In genomic region chr17:50564916-50565315, GRCh38 we compare ENCODE assay signal across 10 cellular contexts. TPM values are rescaled to one million over a fixed set of nuclear protein-coding genes. Genes with fewer than 3 reads are reported as not detected.
DNase-seq lines count a peak whose midpoint lies in the region; ATAC-seq and TF ChIP-seq lines count a peak whose summit lies in the region.
"Had no signal": no experiment of that assay in that cellular context is flagged by ENCODE, and none has a peak within 500 bp of the region (broad histone marks: within the 10 kb centered on the region; RNA-seq: fewer than 3 reads in every experiment).

No MANE protein-coding gene starts in this region.

- H3K4me1 ChIP-seq in right atrium auricular region (peaks cover 0 to 52% of the 10 kb centered on the region in 2 donors), testis (peaks cover 20% of the 10 kb centered on the region)

- H3K27me3 ChIP-seq in WERI-Rb-1 (ENCODE audit: insufficient read depth, low read depth, severe bottlenecking) (no peaks in the 10 kb centered on the region), right atrium auricular region (peaks cover 0 to 20% of the 10 kb centered on the region in 2 donors), testis (no peaks in the 10 kb centered on the region)

- H3K27ac ChIP-seq in WERI-Rb-1 (peak overlapping the region; percentile 41), right atrium auricular region (peak overlapping the region; percentile 66 to 86), testis (no peak overlapping the region)

- peak; percentile 41 for DNase-seq in NCI-H2227 (lab: John Stamatoyannopoulos, UW; ENCODE audit: unreplicated experiment)
- DNase-seq in NCI-H2227 treated with DMSO at 0.1 percent for 48 hours (lab: John Stamatoyannopoulos, UW), result no peak
- DNase-seq in WERI-Rb-1, result peak; percentile 61
- peak; percentile 88 for DNase-seq in right atrium auricular region (ENCODE audit: low spot score)
- peak; percentile 63 for DNase-seq in testis
- no peak for DNase-seq in DMS79 (lab: John Stamatoyannopoulos, UW)

- 24 to 31% methylated on average over 18 to 19 of the region's 19 CpGs for WGBS in testis, 2 donors

- intact Hi-C loops in testis (cut with DNase I; ENCODE audit: low total_unique reads), result no loop called here

- H3K9me3 ChIP-seq in WERI-Rb-1 (ENCODE audit: severe bottlenecking) (no peaks in the 10 kb centered on the region), right atrium auricular region (no peaks in the 10 kb centered on the region), testis (no peaks in the 10 kb centered on the region)

- peaks cover 36% of the 10 kb centered on the region for H3K36me3 ChIP-seq in WERI-Rb-1
- no peaks in the 10 kb centered on the region for H3K36me3 ChIP-seq in right atrium auricular region
- H3K36me3 ChIP-seq in testis (ENCODE audit: low read depth, missing control alignments), result no peaks in the 10 kb centered on the region

- TF ChIP-seq CTCF in WERI-Rb-1 (IDR thresholded peaks at IDR 0.05; ENCODE audit: low read depth, low read length) (no peak), right atrium auricular region (IDR thresholded peaks at IDR 0.05) (no peak), testis (IDR thresholded peaks at IDR 0.05) (no peak)

- ATAC-seq in HG02852 (IDR thresholded peaks at IDR 0.05; ENCODE audit: unreplicated experiment) (no peak), HG02759 (IDR thresholded peaks at IDR 0.05; ENCODE audit: unreplicated experiment) (no peak)

- H3K4me3 ChIP-seq in WERI-Rb-1 (ENCODE audit: low read depth, low read length) (no peak overlapping the region), right atrium auricular region (peak overlapping the region in 1 of 2 donors; percentile 26), testis (no peak overlapping the region)

- no peak for TF ChIP-seq POLR2A in testis (IDR thresholded peaks at IDR 0.05)

RNA-seq across cellular contexts. Expression of gene CACNA1G, which starts 4.4 kb away (rescaled TPM):
- 1 to 10 TPM; 4.3 to 6.2 TPM for total RNA-seq in right atrium auricular region
- total RNA-seq in testis, result 1 to 10 TPM; 1.3 to 1.7 TPM
- 1.7 TPM for polyA plus RNA-seq in testis (ENCODE audit: insufficient read depth, low read depth, low replicate concordance)
- total RNA-seq: dermis microvascular lymphatic vessel endothelial cell had no signal

RNA-seq across cellular contexts. Expression of gene SPATA20, which starts 17.9 kb away (rescaled TPM):
- total RNA-seq in right atrium auricular region (10 to 100 TPM; 42.8 to 59.3 TPM), testis (100 to 1,000 TPM; 207 to 338 TPM)
- 264 TPM for polyA plus RNA-seq in testis (ENCODE audit: insufficient read depth, low read depth, low replicate concordance)

RNA-seq across cellular contexts. Expression of gene EPN3, which starts 32.4 kb away (rescaled TPM):
- total RNA-seq in right atrium auricular region (10 to 100 TPM in 1 of 2 donors, 1 to 10 TPM in 1; 4.5 to 13.3 TPM), testis (1 to 10 TPM; 4.9 to 6.3 TPM)
- polyA plus RNA-seq in testis (ENCODE audit: insufficient read depth, low read depth, low replicate concordance), result 6.3 TPM
- polyA plus RNA-seq: BJ had no signal

RNA-seq across cellular contexts. Expression of gene MYCBPAP, which starts 56.7 kb away (rescaled TPM):
- total RNA-seq in right atrium auricular region (under 1 TPM; 0.16 to 0.19 TPM), testis (10 to 100 TPM; 75.9 to 91.7 TPM)
- 315 TPM for polyA plus RNA-seq in testis (ENCODE audit: insufficient read depth, low read depth, low replicate concordance)

Comparison
In these comparisons a context has a peak if more than half of its experiments do, and no peak if none do; other contexts are left out.
1. DNase-seq: peak in NCI-H2227 (single experiment), WERI-Rb-1 (single experiment), right atrium auricular region (single experiment) and testis (single experiment); none in NCI-H2227 treated with DMSO at 0.1 percent for 48 hours (single experiment) and DMS79 (single experiment).
2. H3K27ac ChIP-seq: peak in WERI-Rb-1 (single experiment) and right atrium auricular region (2 of 2); none in testis (0 of 2).